23 cellular contexts compared by ENCODE assay signal in genomic region chr20:24735263-24735662, GRCh38.
A peak's percentile ranks its signal among the peaks of the same experiment; 100 is the strongest.
DNase-seq lines count a peak whose midpoint lies in the region; ATAC-seq and TF ChIP-seq lines count a peak whose summit lies in the region.
"Had no signal": no experiment of that assay in that cellular context is flagged by ENCODE, and none has a peak within 500 bp of the region (broad histone marks: within the 10 kb centered on the region; RNA-seq: fewer than 3 reads in every experiment).

No MANE protein-coding gene starts in this region.

- WGBS in IMR-90 (ENCODE audit: extremely low coverage in 2 of 2, insufficient read length in 1 of 2), 2 experiments: no CpG with 5 or more reads among the region's 7 CpGs

- no peak overlapping the region for H3K56ac ChIP-seq in IMR-90 (ENCODE audit: extremely low read depth, insufficient read depth, low read length)

- no peak overlapping the region for H3K4me3 Mint-ChIP-seq in osteocyte (ENCODE audit: unreplicated experiment)
- H3K4me3 Mint-ChIP-seq in activated T-cell treated with anti-CD3 and anti-CD28 coated beads, Interleukin-2, amount 50 U/mL, for 72 hours: no peak overlapping the region
- H3K4me3 Mint-ChIP-seq: activated naive CD8-positive, alpha-beta T cell treated with anti-CD3 and anti-CD28 coated beads for 36 hours; CD4-positive, alpha-beta T cell; stimulated activated effector memory CD8-positive, alpha-beta T cell treated with anti-CD3 and anti-CD28 coated beads, Interleukin-12 subunit alpha, Interleukin-12 subunit beta, amount 100 ng/mL, for 72 hours had no signal

- no peak for TF ChIP-seq RAD21 in IMR-90 (IDR thresholded peaks at IDR 0.05; ENCODE audit: low read length)

- H4K5ac ChIP-seq in IMR-90 (ENCODE audit: low read depth, low read length): no peak overlapping the region

- intact Hi-C loops in IMR-90 (cut with micrococcal nuclease): no loop called here

- ATAC-seq in IMR-90 (ENCODE audit: low read depth): peak; percentile 25
- ATAC-seq in activated T-cell treated with anti-CD3 and anti-CD28 coated beads, Interleukin-2, amount 50 U/mL, for 72 hours (replicated peaks in 1 of 2): no peak
- ATAC-seq: heart right ventricle; left colon; Panc1; stimulated activated effector memory CD8-positive, alpha-beta T cell treated with anti-CD3 and anti-CD28 coated beads, Interleukin-12 subunit alpha, Interleukin-12 subunit beta, amount 100 ng/mL, for 72 hours had no signal

- no peaks in the 10 kb centered on the region; a peak in 1 of 22 replicates for H4K20me1 ChIP-seq in BLaER1 treated with 17β-estradiol and CSF1 and Interleukin-3, amounts not matched to agents 10 nM and 100 nM
- H4K20me1 ChIP-seq in IMR-90 (ENCODE audit: insufficient read depth, low read length): no peaks in the 10 kb centered on the region

- no peaks in the 10 kb centered on the region for H3K9me3 ChIP-seq in BLaER1 treated with 17β-estradiol and CSF1 and Interleukin-3, amounts not matched to agents 10 nM and 100 nM (replicated peaks in 1 of 11)
- no peaks in the 10 kb centered on the region; the same call in 1 of the 2 replicates for H3K9me3 ChIP-seq in IMR-90 (ENCODE audit: control insufficient read depth, insufficient read depth, low read length)
- peaks cover 3% of the 10 kb centered on the region for H3K9me3 ChIP-seq in WERI-Rb-1 (ENCODE audit: severe bottlenecking)
- H3K9me3 ChIP-seq: heart right ventricle had no signal

- TF ChIP-seq CTCF in IMR-90 (conservative IDR thresholded peaks at IDR 0.05; ENCODE audit: low read depth, low read length): no peak
- no peak for TF ChIP-seq CTCF in WERI-Rb-1 (IDR thresholded peaks at IDR 0.05; ENCODE audit: low read depth, low read length)
- no peak for TF ChIP-seq CTCF in osteocyte (IDR thresholded peaks at IDR 0.05)

- H3K79me1 ChIP-seq in IMR-90 (ENCODE audit: low read depth in 1 of 2, low read length in 2 of 2): no peaks in the 10 kb centered on the region

- in situ Hi-C loops in IMR-90 (cut with MboI; ENCODE audit: low sequenced_read_pairs): no loop called here

- no peak overlapping the region for H3K27ac ChIP-seq in BLaER1 treated with 17β-estradiol and CSF1 and Interleukin-3, amounts not matched to agents 10 nM and 100 nM
- H3K27ac ChIP-seq in IMR-90 (ENCODE audit: insufficient read depth, low read length): no peak overlapping the region
- H3K27ac ChIP-seq in WERI-Rb-1: peak overlapping the region; percentile 70
- H3K27ac ChIP-seq: heart right ventricle had no signal

- H3K4me2 ChIP-seq in BLaER1 treated with 17β-estradiol and CSF1 and Interleukin-3, amounts not matched to agents 10 nM and 100 nM: peak overlapping the region in 8 of 11 experiments; percentile 21 to 48 (median 40); a peak in 14 of 22 replicates
- H3K4me2 ChIP-seq in IMR-90 (ENCODE audit: low read depth, low read length): no peak overlapping the region

- DNase-seq in IMR-90 (no peak), WERI-Rb-1 (peak; percentile 89), osteocyte (ENCODE audit: extremely low spot score, unreplicated experiment) (peak; percentile 53), SW 1271 (lab: John Stamatoyannopoulos, UW) (no peak), nucleus accumbens (lab: John Stamatoyannopoulos, UW) (no peak)
- no peak for DNase-seq in activated T-cell treated with anti-CD3 and anti-CD28 coated beads, Interleukin-2, amount 50 U/mL, for 72 hours
- DNase-seq: activated CD8-positive, alpha-beta memory T cell treated with anti-CD3 and anti-CD28 coated beads, Interleukin-2, amount 50 U/mL, for 48 hours; activated effector memory CD4-positive, alpha-beta T cell treated with Interleukin-2 at 50 U/mL for 16 hours; activated naive CD8-positive, alpha-beta T cell treated with anti-CD3 and anti-CD28 coated beads for 36 hours; CD4-positive, alpha-beta T cell; cerebellar nuclear complex; DMS153; heart right ventricle; left colon; naive B cell; NCI-H1417 treated with DMSO at 0.1 percent for 48 hours; NCI-H2081 treated with DMSO at 0.1 percent for 48 hours; NCI-H446 treated with DMSO at 0.1 percent for 48 hours; NK-92 treated with Interleukin-12 subunit alpha and Interleukin-12 subunit beta, amount 100 ng/mL, for 24 hours; stimulated activated CD4-positive, alpha-beta T cell treated with anti-CD3 and anti-CD28 coated beads, Interleukin-2, amount 100 ng/mL, for 48 hours had no signal

- no peak overlapping the region for H4K8ac ChIP-seq in IMR-90 (ENCODE audit: low read depth in 2 of 2, low read length in 2 of 2)

- no peak overlapping the region for H2AFZ ChIP-seq in IMR-90 (replicated peaks; ENCODE audit: low read length, poor library complexity)

- H3K4ac ChIP-seq in IMR-90 (ENCODE audit: low read depth, low read length): no peak overlapping the region

- CTCF ChIA-PET in IMR-90 (lab: Yijun Ruan, JAX): interaction anchor here (1.3 kb wide), 1 partner anchor 17 kb away, joined by 3 read pairs; no protein-coding TSS in a partner anchor

- BruUV-seq in IMR-90 (replicated peaks; lab: Mats Ljungman, UMichigan): no TSS peak

- H2BK120ac ChIP-seq in IMR-90 (ENCODE audit: low read depth, low read length): no peak overlapping the region

- H2BK5ac ChIP-seq in IMR-90 (ENCODE audit: low read depth, low read length, poor library complexity, severe bottlenecking): no peak overlapping the region

- TF ChIP-seq POLR2A in IMR-90 (IDR thresholded peaks at IDR 0.05; ENCODE audit: low read depth, low read length): no peak

- POLR2A ChIA-PET in IMR-90 (lab: Charles Lee; ENCODE audit: unreplicated experiment): no interaction called here

- no peak overlapping the region for H3K27ac Mint-ChIP-seq in osteocyte (ENCODE audit: unreplicated experiment)
- H3K27ac Mint-ChIP-seq in activated T-cell treated with anti-CD3 and anti-CD28 coated beads, Interleukin-2, amount 50 U/mL, for 72 hours: no peak overlapping the region
- H3K27ac Mint-ChIP-seq: activated naive CD8-positive, alpha-beta T cell treated with anti-CD3 and anti-CD28 coated beads for 36 hours; CD4-positive, alpha-beta T cell; stimulated activated effector memory CD8-positive, alpha-beta T cell treated with anti-CD3 and anti-CD28 coated beads, Interleukin-12 subunit alpha, Interleukin-12 subunit beta, amount 100 ng/mL, for 72 hours had no signal

- H3K36me3 Mint-ChIP-seq in osteocyte (ENCODE audit: unreplicated experiment): no peaks in the 10 kb centered on the region
- H3K36me3 Mint-ChIP-seq in activated T-cell treated with anti-CD3 and anti-CD28 coated beads, Interleukin-2, amount 50 U/mL, for 72 hours (ENCODE audit: insufficient read depth in 2 of 2): no peaks in the 10 kb centered on the region
- H3K36me3 Mint-ChIP-seq: activated naive CD8-positive, alpha-beta T cell treated with anti-CD3 and anti-CD28 coated beads for 36 hours; naive B cell; stimulated activated effector memory CD8-positive, alpha-beta T cell treated with anti-CD3 and anti-CD28 coated beads, Interleukin-12 subunit alpha, Interleukin-12 subunit beta, amount 100 ng/mL, for 72 hours had no signal

- dilution Hi-C loops in IMR-90 (cut with HindIII; ENCODE audit: low sequenced_read_pairs, unreplicated experiment): no loop called here

- H3K4me3 ChIP-seq in BLaER1 treated with 17β-estradiol and CSF1 and Interleukin-3, amounts not matched to agents 10 nM and 100 nM: no peak overlapping the region
- no peak overlapping the region for H3K4me3 ChIP-seq in IMR-90 (ENCODE audit: insufficient read depth, low read depth, low read length)
- no peak overlapping the region for H3K4me3 ChIP-seq in WERI-Rb-1 (ENCODE audit: low read depth, low read length)
- H3K4me3 ChIP-seq: heart right ventricle had no signal

- H3K9me1 ChIP-seq in IMR-90 (ENCODE audit: insufficient read depth, low read length): no peaks in the 10 kb centered on the region; the same call in 1 of the 2 replicates

- no peak overlapping the region for H4K91ac ChIP-seq in IMR-90 (ENCODE audit: insufficient read depth, low read depth, low read length)

- no peaks in the 10 kb centered on the region for H3K27me3 ChIP-seq in BLaER1 treated with 17β-estradiol and CSF1 and Interleukin-3, amounts not matched to agents 10 nM and 100 nM
- peaks cover 24% of the 10 kb centered on the region; the same call in 1 of the 2 replicates for H3K27me3 ChIP-seq in IMR-90 (ENCODE audit: control insufficient read depth, insufficient read depth, low read length)
- H3K27me3 ChIP-seq in WERI-Rb-1 (ENCODE audit: insufficient read depth, low read depth, severe bottlenecking): no peaks in the 10 kb centered on the region

- H3K9ac ChIP-seq in BLaER1 treated with 17β-estradiol and CSF1 and Interleukin-3, amounts not matched to agents 10 nM and 100 nM: no peak overlapping the region
- H3K9ac ChIP-seq in IMR-90 (ENCODE audit: low read depth, low read length): no peak overlapping the region

- peaks cover 10 to 31% (median 26%) of the 10 kb centered on the region in 10 experiments; a peak in 19 of 20 replicates for H3K4me1 ChIP-seq in BLaER1 treated with 17β-estradiol and CSF1 and Interleukin-3, amounts not matched to agents 10 nM and 100 nM
- H3K4me1 ChIP-seq in IMR-90 (ENCODE audit: control insufficient read depth, insufficient read depth, low read length): peaks cover 7% of the 10 kb centered on the region; the same call in 1 of the 2 replicates
- H3K4me1 ChIP-seq: heart right ventricle had no signal

- no peak overlapping the region for H2AK5ac ChIP-seq in IMR-90 (ENCODE audit: low read depth, low read length)

- no peak overlapping the region for H3K23ac ChIP-seq in IMR-90 (ENCODE audit: low read depth, low read length)

- no peaks in the 10 kb centered on the region for H3K4me1 Mint-ChIP-seq in osteocyte (ENCODE audit: unreplicated experiment)
- H3K4me1 Mint-ChIP-seq in activated T-cell treated with anti-CD3 and anti-CD28 coated beads, Interleukin-2, amount 50 U/mL, for 72 hours (ENCODE audit: low read depth): peaks cover 12% of the 10 kb centered on the region

- peaks cover 3% of the 10 kb centered on the region for H3K27me3 Mint-ChIP-seq in osteocyte (ENCODE audit: unreplicated experiment)
- no peaks in the 10 kb centered on the region for H3K27me3 Mint-ChIP-seq in activated T-cell treated with anti-CD3 and anti-CD28 coated beads, Interleukin-2, amount 50 U/mL, for 72 hours (ENCODE audit: low read depth)
- H3K27me3 Mint-ChIP-seq: activated naive CD8-positive, alpha-beta T cell treated with anti-CD3 and anti-CD28 coated beads for 36 hours; CD4-positive, alpha-beta T cell; naive B cell had no signal

- no peak overlapping the region for H2AK9ac ChIP-seq in IMR-90 (replicated peaks; ENCODE audit: low read depth, low read length, poor library complexity)

- no peak overlapping the region for H2BK15ac ChIP-seq in IMR-90 (ENCODE audit: low read depth, low read length)

- no peak overlapping the region for H3K14ac ChIP-seq in IMR-90 (replicated peaks; ENCODE audit: low read depth, low read length)

- no peak overlapping the region for H3K18ac ChIP-seq in IMR-90 (ENCODE audit: low read depth, low read length)

- no peaks in the 10 kb centered on the region for H3K9me3 Mint-ChIP-seq in osteocyte (ENCODE audit: unreplicated experiment)
- no peaks in the 10 kb centered on the region for H3K9me3 Mint-ChIP-seq in activated T-cell treated with anti-CD3 and anti-CD28 coated beads, Interleukin-2, amount 50 U/mL, for 72 hours
- H3K9me3 Mint-ChIP-seq: activated naive CD8-positive, alpha-beta T cell treated with anti-CD3 and anti-CD28 coated beads for 36 hours; CD4-positive, alpha-beta T cell; naive B cell; stimulated activated effector memory CD8-positive, alpha-beta T cell treated with anti-CD3 and anti-CD28 coated beads, Interleukin-12 subunit alpha, Interleukin-12 subunit beta, amount 100 ng/mL, for 72 hours had no signal

- H3K36me3 ChIP-seq in BLaER1 treated with 17β-estradiol and CSF1 and Interleukin-3, amounts not matched to agents 10 nM and 100 nM: no peaks in the 10 kb centered on the region
- H3K36me3 ChIP-seq in IMR-90 (ENCODE audit: control insufficient read depth, insufficient read depth, low read length): no peaks in the 10 kb centered on the region
- no peaks in the 10 kb centered on the region for H3K36me3 ChIP-seq in WERI-Rb-1
- H3K36me3 ChIP-seq: heart right ventricle had no signal

- H2BK20ac ChIP-seq in IMR-90 (ENCODE audit: low read depth, low read length): no peak overlapping the region

Comparison
In these comparisons a context has a peak if more than half of its experiments do, and no peak if none do; other contexts are left out.
1. DNase-seq: peak in WERI-Rb-1 (single experiment) and osteocyte (single experiment); none in IMR-90 (single experiment), activated T-cell treated with anti-CD3 and anti-CD28 coated beads, Interleukin-2, amount 50 U/mL, for 72 hours (0 of 2), SW 1271 (0 of 2) and nucleus accumbens (0 of 56).